In the genomic region with DNA sequence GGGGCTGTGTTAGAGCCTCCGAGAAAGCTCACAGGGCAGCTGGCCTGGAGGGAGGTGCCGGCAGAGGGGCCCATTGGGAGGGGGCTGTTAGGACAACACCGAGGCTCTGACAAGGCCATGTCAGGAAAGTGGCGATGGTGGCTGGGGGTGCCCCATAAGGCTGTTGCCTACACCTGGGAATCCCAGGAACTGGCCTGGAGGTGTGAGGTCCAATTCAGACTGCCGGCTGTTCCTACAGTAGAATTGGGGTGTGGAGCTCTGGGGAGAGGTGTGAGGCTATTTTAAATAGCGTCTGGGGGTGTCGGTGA, we compare ENCODE assay signal across 17 cellular contexts.
DNase-seq lines count a peak whose midpoint lies in the region; FAIRE-seq and TF ChIP-seq lines count a peak whose summit lies in the region.
"Had no signal": no experiment of that assay in that cellular context is flagged by ENCODE, and none has a peak within 500 bp of the region (broad histone marks: within the 10 kb centered on the region; RNA-seq: fewer than 3 reads in every experiment).

No MANE protein-coding gene starts in this region.

- no peak for TF ChIP-seq POLR2A in spleen (IDR thresholded peaks at IDR 0.05)

- intact Hi-C loops in activated naive CD4-positive, alpha-beta T cell treated with anti-CD3 and anti-CD28 coated beads for 36 hours (cut with micrococcal nuclease): no loop called here
- intact Hi-C loops in activated T-helper 1 cell treated with anti-CD3 and anti-CD28 coated beads, Interleukin-12 subunit alpha, Interleukin-12 subunit beta, Interleukin-2, Interleukin-4 antibody, amounts not matched to agents 30 ng/mL and 10 ng/mL and 1 ng/mL, durations not matched to agents 14 hours and 24 hours and 36 hours (cut with micrococcal nuclease): no loop called here
- intact Hi-C loops in spleen (cut with DNase I; ENCODE audit: low total_unique reads): no loop called here

- H3K27ac ChIP-seq in spleen: peak overlapping the region in 5 of 8 donors; percentile 43 to 67 (median 59)
- H3K27ac ChIP-seq: SK-N-MC, upper lobe of left lung had no signal

- no peaks in the 10 kb centered on the region for H3K27me3 Mint-ChIP-seq in activated naive CD4-positive, alpha-beta T cell treated with anti-CD3 and anti-CD28 coated beads for 36 hours (ENCODE audit: low read depth)
- H3K27me3 Mint-ChIP-seq in activated T-helper 1 cell treated with anti-CD3 and anti-CD28 coated beads, Interleukin-12 subunit alpha, Interleukin-12 subunit beta, Interleukin-2, Interleukin-4 antibody, amounts not matched to agents 30 ng/mL and 10 ng/mL and 1 ng/mL, durations not matched to agents 14 hours and 24 hours and 36 hours (ENCODE audit: insufficient read depth): no peaks in the 10 kb centered on the region
- H3K27me3 Mint-ChIP-seq in glutamatergic neuron (ENCODE audit: unreplicated experiment): peaks cover 15% of the 10 kb centered on the region

- peaks cover 8 to 34% (median 20%) of the 10 kb centered on the region in 6 donors for H3K4me1 ChIP-seq in spleen

- H3K4me3 Mint-ChIP-seq in activated naive CD4-positive, alpha-beta T cell treated with anti-CD3 and anti-CD28 coated beads for 36 hours: no peak overlapping the region
- no peak overlapping the region for H3K4me3 Mint-ChIP-seq in activated T-helper 1 cell treated with anti-CD3 and anti-CD28 coated beads, Interleukin-12 subunit alpha, Interleukin-12 subunit beta, Interleukin-2, Interleukin-4 antibody, amounts not matched to agents 30 ng/mL and 10 ng/mL and 1 ng/mL, durations not matched to agents 14 hours and 24 hours and 36 hours
- H3K4me3 Mint-ChIP-seq in glutamatergic neuron (ENCODE audit: unreplicated experiment): peak overlapping the region; percentile 28

- H3K36me3 Mint-ChIP-seq in activated naive CD4-positive, alpha-beta T cell treated with anti-CD3 and anti-CD28 coated beads for 36 hours (ENCODE audit: low read depth): peaks cover 17% of the 10 kb centered on the region
- peaks cover 19% of the 10 kb centered on the region for H3K36me3 Mint-ChIP-seq in activated T-helper 1 cell treated with anti-CD3 and anti-CD28 coated beads, Interleukin-12 subunit alpha, Interleukin-12 subunit beta, Interleukin-2, Interleukin-4 antibody, amounts not matched to agents 30 ng/mL and 10 ng/mL and 1 ng/mL, durations not matched to agents 14 hours and 24 hours and 36 hours (ENCODE audit: low read depth)
- H3K36me3 Mint-ChIP-seq in glutamatergic neuron (ENCODE audit: unreplicated experiment): no peaks in the 10 kb centered on the region

- H3K9me3 Mint-ChIP-seq in activated naive CD4-positive, alpha-beta T cell treated with anti-CD3 and anti-CD28 coated beads for 36 hours: no peaks in the 10 kb centered on the region
- H3K9me3 Mint-ChIP-seq in activated T-helper 1 cell treated with anti-CD3 and anti-CD28 coated beads, Interleukin-12 subunit alpha, Interleukin-12 subunit beta, Interleukin-2, Interleukin-4 antibody, amounts not matched to agents 30 ng/mL and 10 ng/mL and 1 ng/mL, durations not matched to agents 14 hours and 24 hours and 36 hours: no peaks in the 10 kb centered on the region
- peaks cover 15% of the 10 kb centered on the region for H3K9me3 Mint-ChIP-seq in glutamatergic neuron (ENCODE audit: unreplicated experiment)

- CTCF ChIA-PET in activated naive CD4-positive, alpha-beta T cell treated with anti-CD3 and anti-CD28 coated beads for 36 hours (lab: Charles Lee): no interaction called here

- TF ChIP-seq CTCF in glutamatergic neuron (IDR thresholded peaks at IDR 0.05; ENCODE audit: partially characterized antibody, unreplicated experiment) (no peak), spleen (IDR thresholded peaks at IDR 0.05 in 8 of 11, conservative IDR thresholded peaks at IDR 0.05 in 3 of 11) (no peak), D721Med (IDR thresholded peaks at IDR 0.05; ENCODE audit: insufficient read depth, missing control alignments) (no peak)

- no peaks in the 10 kb centered on the region for H3K9me3 ChIP-seq in spleen
- H3K9me3 ChIP-seq: upper lobe of left lung had no signal

- H3K27ac Mint-ChIP-seq in activated naive CD4-positive, alpha-beta T cell treated with anti-CD3 and anti-CD28 coated beads for 36 hours: peak overlapping the region; percentile 46
- peak overlapping the region; percentile 25 for H3K27ac Mint-ChIP-seq in activated T-helper 1 cell treated with anti-CD3 and anti-CD28 coated beads, Interleukin-12 subunit alpha, Interleukin-12 subunit beta, Interleukin-2, Interleukin-4 antibody, amounts not matched to agents 30 ng/mL and 10 ng/mL and 1 ng/mL, durations not matched to agents 14 hours and 24 hours and 36 hours
- H3K27ac Mint-ChIP-seq in glutamatergic neuron (ENCODE audit: unreplicated experiment): peak overlapping the region; percentile 80

- no peak overlapping the region for H3K4me3 ChIP-seq in spleen
- H3K4me3 ChIP-seq: SK-N-MC, upper lobe of left lung had no signal

- H3K27me3 ChIP-seq in spleen (replicated peaks in 1 of 7): no peaks in the 10 kb centered on the region
- H3K27me3 ChIP-seq: upper lobe of left lung had no signal

- H3K36me3 ChIP-seq in spleen: peaks cover 0 to 29% (median 5%) of the 10 kb centered on the region in 6 donors

- H3K4me1 Mint-ChIP-seq in activated naive CD4-positive, alpha-beta T cell treated with anti-CD3 and anti-CD28 coated beads for 36 hours (ENCODE audit: low read depth): peaks cover 28% of the 10 kb centered on the region
- peaks cover 41% of the 10 kb centered on the region for H3K4me1 Mint-ChIP-seq in activated T-helper 1 cell treated with anti-CD3 and anti-CD28 coated beads, Interleukin-12 subunit alpha, Interleukin-12 subunit beta, Interleukin-2, Interleukin-4 antibody, amounts not matched to agents 30 ng/mL and 10 ng/mL and 1 ng/mL, durations not matched to agents 14 hours and 24 hours and 36 hours (ENCODE audit: low read depth)
- peaks cover 63% of the 10 kb centered on the region for H3K4me1 Mint-ChIP-seq in glutamatergic neuron (ENCODE audit: low read depth, unreplicated experiment)

- no peak for DNase-seq in activated naive CD4-positive, alpha-beta T cell treated with anti-CD3 and anti-CD28 coated beads for 36 hours
- DNase-seq in activated naive CD4-positive, alpha-beta T cell treated with anti-CD3 and anti-CD28 coated beads, Interleukin-2, amount 50 U/mL, for 16 hours: no peak
- no peak for DNase-seq in activated T-helper 1 cell treated with anti-CD3 and anti-CD28 coated beads, Interleukin-12 subunit alpha, Interleukin-12 subunit beta, Interleukin-2, Interleukin-4 antibody, amounts not matched to agents 30 ng/mL and 10 ng/mL and 1 ng/mL, durations not matched to agents 14 hours and 24 hours and 36 hours (ENCODE audit: low spot score)
- DNase-seq in glutamatergic neuron (no peak), spleen (no peak), GF-D8 (lab: John Stamatoyannopoulos, UW) (no peak), D721Med (ENCODE audit: insufficient read length, low spot score) (no peak), SW 1271 (lab: John Stamatoyannopoulos, UW) (no peak)
- DNase-seq: activated CD4-positive, alpha-beta T cell treated with anti-CD3 and anti-CD28 coated beads, Interleukin-2, amount 50 U/mL, for 1 hour; DMS79; mesenchymal stem cell; NCI-H1436 treated with DMSO at 0.1 percent for 48 hours; stimulated activated naive CD4-positive, alpha-beta T cell treated with Interleukin-2 at 50 U/mL for 16 hours; upper lobe of left lung had no signal

- FAIRE-seq in D721Med (lab: Jason Lieb, UNC): no peak
- FAIRE-seq: endometrium, keratinocyte had no signal

- WGBS in spleen, 5 donors: 85 to 92% (median 86%) methylated on average over 7 of the region's 7 CpGs

Comparison
In these comparisons a context has a peak if more than half of its experiments do, and no peak if none do; other contexts are left out.
1. H3K27ac Mint-ChIP-seq: peak in every context shown above with its lines; median percentile 80 in glutamatergic neuron; 46 in activated naive CD4-positive, alpha-beta T cell treated with anti-CD3 and anti-CD28 coated beads for 36 hours; 25 in activated T-helper 1 cell treated with anti-CD3 and anti-CD28 coated beads, Interleukin-12 subunit alpha, Interleukin-12 subunit beta, Interleukin-2, Interleukin-4 antibody, amounts not matched to agents 30 ng/mL and 10 ng/mL and 1 ng/mL, durations not matched to agents 14 hours and 24 hours and 36 hours.